9 cellular contexts compared by ENCODE assay signal in genomic region chr11:111379500-111380136, GRCh38.
DNase-seq lines count a peak whose midpoint lies in the region; ATAC-seq and TF ChIP-seq lines count a peak whose summit lies in the region.
"Had no signal": no experiment of that assay in that cellular context is flagged by ENCODE, and none has a peak within 500 bp of the region (broad histone marks: within the 10 kb centered on the region; RNA-seq: fewer than 3 reads in every experiment).

No MANE protein-coding gene starts in this region.

- H3K9ac ChIP-seq in SU-DHL-6 (ENCODE audit: low read length) = peak overlapping the region; percentile 83

- H3K4me3 ChIP-seq in SU-DHL-6 (ENCODE audit: insufficient read depth, low read length, poor library complexity, severe bottlenecking) = peak overlapping the region; percentile 62

- peak overlapping the region; percentile 92 for H3K27ac ChIP-seq in SU-DHL-6 (ENCODE audit: low read depth, low read length)
- H3K27ac ChIP-seq: 22Rv1 had no signal

- no peaks in the 10 kb centered on the region for H3K9me3 ChIP-seq in SU-DHL-6 (ENCODE audit: insufficient read depth, low read length)

- peaks cover 43% of the 10 kb centered on the region for H3K79me2 ChIP-seq in SU-DHL-6 (ENCODE audit: insufficient read depth, low read length)

- DNase-seq in DMS 273 (lab: John Stamatoyannopoulos, UW; ENCODE audit: unreplicated experiment) (peak; percentile 45), DMS 273 treated with DMSO at 0.1 percent for 48 hours (lab: John Stamatoyannopoulos, UW) (no peak), NCI-H2029 (lab: John Stamatoyannopoulos, UW) (no peak), NCI-H226 (no peak), Ammon's horn (ENCODE audit: low spot score) (no peak)
- peak; percentile 21 for DNase-seq in stimulated activated CD4-positive, alpha-beta T cell treated with anti-CD3 and anti-CD28 coated beads, Interleukin-4, amount 100 ng/mL, for 1 hour

- ATAC-seq in HG02798 (IDR thresholded peaks at IDR 0.05; ENCODE audit: poor library complexity, unreplicated experiment) = peak; percentile 35

- H3K4me2 ChIP-seq in SU-DHL-6 (ENCODE audit: low read depth, low read length, poor library complexity, severe bottlenecking) = peak overlapping the region; percentile 70

- no peak for TF ChIP-seq CTCF in SU-DHL-6 (IDR thresholded peaks at IDR 0.05; ENCODE audit: insufficient read depth, low read length, poor library complexity, severe bottlenecking)

- no peak overlapping the region for H2AFZ ChIP-seq in SU-DHL-6 (ENCODE audit: low read depth, low read length, severe bottlenecking)

- peaks cover 75% of the 10 kb centered on the region for H3F3A ChIP-seq in SU-DHL-6 (ENCODE audit: insufficient read depth)

- H3K36me3 ChIP-seq in SU-DHL-6 (ENCODE audit: low read length) = 0 out of 2 replicates have a peak, but pooled peaks cover 4% of the 10 kb centered on the region

- no peaks in the 10 kb centered on the region for H3K9me2 ChIP-seq in SU-DHL-6 (replicated peaks; ENCODE audit: insufficient read depth, low read length)

- H4K20me1 ChIP-seq in SU-DHL-6 (ENCODE audit: low read depth, low read length) = no peaks in the 10 kb centered on the region

- H3K27me3 ChIP-seq in SU-DHL-6 (ENCODE audit: low read length) = no peaks in the 10 kb centered on the region

Comparison
In these comparisons a context has a peak if more than half of its experiments do, and no peak if none do; other contexts are left out.
1. DNase-seq: peak in DMS 273 (single experiment) and stimulated activated CD4-positive, alpha-beta T cell treated with anti-CD3 and anti-CD28 coated beads, Interleukin-4, amount 100 ng/mL, for 1 hour (single experiment); none in DMS 273 treated with DMSO at 0.1 percent for 48 hours (single experiment), NCI-H2029 (single experiment), NCI-H226 (single experiment) and Ammon's horn (single experiment).